Comparison of ENCODE assay signal across 1 cellular context in genomic region chr6:8102122-8102958, GRCh38.
TF ChIP-seq lines count a peak whose summit lies in the region.

TSS of gene EEF1E1 (minus strand) at chr6:8102548. CDS start at chr6:8102521, 27 bp downstream.

TF ChIP-seq in HepG2, 621 proteins besides CTCF, POLR2A, EP300 and RAD21 (continued from another document and continues in another):
- TF ChIP-seq SALL2 (CRISPR knock-in tag; IDR thresholded peaks at IDR 0.05) = peak; percentile 35; the same call in 1 of the 2 replicates
- TF ChIP-seq IRF2 (CRISPR knock-in tag; IDR thresholded peaks at IDR 0.05) = peak; percentile 16; the same call in 1 of the 2 replicates
- TF ChIP-seq, protein P1, sequence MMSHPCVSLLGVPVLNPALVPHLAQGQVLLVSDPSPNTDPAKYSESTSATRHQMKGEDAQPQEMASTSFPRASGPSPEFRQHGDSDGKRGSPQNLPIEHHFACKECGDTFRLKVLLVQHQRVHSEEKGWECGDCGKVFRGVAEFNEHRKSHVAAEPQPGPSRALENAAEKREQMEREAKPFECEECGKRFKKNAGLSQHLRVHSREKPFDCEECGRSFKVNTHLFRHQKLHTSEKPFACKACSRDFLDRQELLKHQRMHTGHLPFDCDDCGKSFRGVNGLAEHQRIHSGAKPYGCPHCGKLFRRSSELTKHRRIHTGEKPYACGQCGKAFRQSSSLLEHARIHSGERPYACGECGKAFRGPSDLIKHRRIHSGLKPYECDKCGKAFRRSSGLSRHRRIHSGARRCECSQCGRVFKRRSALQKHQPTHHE (CRISPR knock-in tag; IDR thresholded peaks at IDR 0.05; ENCODE audit: borderline replicate concordance) = 0 out of 2 replicates have a peak, but pooled peaks have one; percentile 64
- TF ChIP-seq EHMT2 (IDR thresholded peaks at IDR 0.05; ENCODE audit: borderline replicate concordance, low read depth, low read length) = peak; percentile 25; the same call in 1 of the 2 replicates
- TF ChIP-seq MED1 (CRISPR knock-in tag; IDR thresholded peaks at IDR 0.05) = peak; percentile 10; the same call in 1 of the 2 replicates
- 0 out of 2 replicates have a peak, but pooled peaks have one; percentile 42 for TF ChIP-seq PRDM4 (CRISPR knock-in tag; IDR thresholded peaks at IDR 0.05; ENCODE audit: borderline replicate concordance)
- no peak; the same call in 1 of the 2 replicates for TF ChIP-seq NFE2 (CRISPR knock-in tag; IDR thresholded peaks at IDR 0.05)
- TF ChIP-seq ZNF343 (CRISPR knock-in tag; IDR thresholded peaks at IDR 0.05) = peak; percentile 58; the same call in 1 of the 2 replicates
- peak; percentile 79; the same call in 1 of the 2 replicates for TF ChIP-seq BRD4 (CRISPR knock-in tag; IDR thresholded peaks at IDR 0.05)
- peak; percentile 57; the same call in 1 of the 2 replicates for TF ChIP-seq ZNF646 (CRISPR knock-in tag; IDR thresholded peaks at IDR 0.05)
- peak; percentile 20; the same call in 1 of the 2 replicates for TF ChIP-seq ZNF232 (CRISPR knock-in tag; IDR thresholded peaks at IDR 0.05; ENCODE audit: borderline replicate concordance)
- TF ChIP-seq NR2F2 (IDR thresholded peaks at IDR 0.05; ENCODE audit: borderline replicate concordance, low read depth) = peak; percentile 8; the same call in 1 of the 2 replicates
- TF ChIP-seq, protein P2, sequence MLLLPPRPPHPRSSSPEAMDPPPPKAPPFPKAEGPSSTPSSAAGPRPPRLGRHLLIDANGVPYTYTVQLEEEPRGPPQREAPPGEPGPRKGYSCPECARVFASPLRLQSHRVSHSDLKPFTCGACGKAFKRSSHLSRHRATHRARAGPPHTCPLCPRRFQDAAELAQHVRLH (CRISPR knock-in tag; IDR thresholded peaks at IDR 0.05; ENCODE audit: borderline replicate concordance, low read depth) = peak; percentile 76; the same call in 1 of the 2 replicates
- peak; percentile 61 for TF ChIP-seq ETV5 (CRISPR knock-in tag; IDR thresholded peaks at IDR 0.05; ENCODE audit: borderline replicate concordance)
- peak; percentile 84 for TF ChIP-seq ARNTL (CRISPR knock-in tag; IDR thresholded peaks at IDR 0.05)
- peak; percentile 88 for TF ChIP-seq ZNF644 (CRISPR knock-in tag; IDR thresholded peaks at IDR 0.05; ENCODE audit: low read depth)
- 0 out of 2 replicates have a peak, but pooled peaks have one; percentile 45 for TF ChIP-seq ZNF333 (CRISPR knock-in tag; IDR thresholded peaks at IDR 0.05; ENCODE audit: borderline replicate concordance)
- TF ChIP-seq ZNF878 (CRISPR knock-in tag; IDR thresholded peaks at IDR 0.05) = 0 out of 2 replicates have a peak, but pooled peaks have one; percentile 61
- peak; percentile 77; the same call in 1 of the 2 replicates for TF ChIP-seq ZNF788 (CRISPR knock-in tag; IDR thresholded peaks at IDR 0.05; ENCODE audit: borderline replicate concordance)
- TF ChIP-seq, protein P3, sequence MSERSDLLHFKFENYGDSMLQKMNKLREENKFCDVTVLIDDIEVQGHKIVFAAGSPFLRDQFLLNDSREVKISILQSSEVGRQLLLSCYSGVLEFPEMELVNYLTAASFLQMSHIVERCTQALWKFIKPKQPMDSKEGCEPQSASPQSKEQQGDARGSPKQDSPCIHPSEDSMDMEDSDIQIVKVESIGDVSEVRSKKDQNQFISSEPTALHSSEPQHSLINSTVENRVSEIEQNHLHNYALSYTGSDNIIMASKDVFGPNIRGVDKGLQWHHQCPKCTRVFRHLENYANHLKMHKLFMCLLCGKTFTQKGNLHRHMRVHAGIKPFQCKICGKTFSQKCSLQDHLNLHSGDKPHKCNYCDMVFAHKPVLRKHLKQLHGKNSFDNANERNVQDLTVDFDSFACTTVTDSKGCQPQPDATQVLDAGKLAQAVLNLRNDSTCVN (CRISPR knock-in tag; IDR thresholded peaks at IDR 0.05; ENCODE audit: borderline replicate concordance) = peak; percentile 31; the same call in 1 of the 2 replicates
- peak; percentile 96 for TF ChIP-seq SAP130 (CRISPR knock-in tag; IDR thresholded peaks at IDR 0.05; ENCODE audit: low read depth)
- TF ChIP-seq, protein P4, sequence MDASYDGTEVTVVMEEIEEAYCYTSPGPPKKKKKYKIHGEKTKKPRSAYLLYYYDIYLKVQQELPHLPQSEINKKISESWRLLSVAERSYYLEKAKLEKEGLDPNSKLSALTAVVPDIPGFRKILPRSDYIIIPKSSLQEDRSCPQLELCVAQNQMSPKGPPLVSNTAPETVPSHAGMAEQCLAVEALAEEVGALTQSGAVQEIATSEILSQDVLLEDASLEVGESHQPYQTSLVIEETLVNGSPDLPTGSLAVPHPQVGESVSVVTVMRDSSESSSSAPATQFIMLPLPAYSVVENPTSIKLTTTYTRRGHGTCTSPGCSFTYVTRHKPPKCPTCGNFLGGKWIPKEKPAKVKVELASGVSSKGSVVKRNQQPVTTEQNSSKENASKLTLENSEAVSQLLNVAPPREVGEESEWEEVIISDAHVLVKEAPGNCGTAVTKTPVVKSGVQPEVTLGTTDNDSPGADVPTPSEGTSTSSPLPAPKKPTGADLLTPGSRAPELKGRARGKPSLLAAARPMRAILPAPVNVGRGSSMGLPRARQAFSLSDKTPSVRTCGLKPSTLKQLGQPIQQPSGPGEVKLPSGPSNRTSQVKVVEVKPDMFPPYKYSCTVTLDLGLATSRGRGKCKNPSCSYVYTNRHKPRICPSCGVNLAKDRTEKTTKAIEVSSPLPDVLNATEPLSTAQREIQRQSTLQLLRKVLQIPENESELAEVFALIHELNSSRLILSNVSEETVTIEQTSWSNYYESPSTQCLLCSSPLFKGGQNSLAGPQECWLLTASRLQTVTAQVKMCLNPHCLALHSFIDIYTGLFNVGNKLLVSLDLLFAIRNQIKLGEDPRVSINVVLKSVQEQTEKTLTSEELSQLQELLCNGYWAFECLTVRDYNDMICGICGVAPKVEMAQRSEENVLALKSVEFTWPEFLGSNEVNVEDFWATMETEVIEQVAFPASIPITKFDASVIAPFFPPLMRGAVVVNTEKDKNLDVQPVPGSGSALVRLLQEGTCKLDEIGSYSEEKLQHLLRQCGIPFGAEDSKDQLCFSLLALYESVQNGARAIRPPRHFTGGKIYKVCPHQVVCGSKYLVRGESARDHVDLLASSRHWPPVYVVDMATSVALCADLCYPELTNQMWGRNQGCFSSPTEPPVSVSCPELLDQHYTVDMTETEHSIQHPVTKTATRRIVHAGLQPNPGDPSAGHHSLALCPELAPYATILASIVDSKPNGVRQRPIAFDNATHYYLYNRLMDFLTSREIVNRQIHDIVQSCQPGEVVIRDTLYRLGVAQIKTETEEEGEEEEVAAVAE (CRISPR knock-in tag; IDR thresholded peaks at IDR 0.05; ENCODE audit: borderline replicate concordance) = peak; percentile 100
- TF ChIP-seq ZNF251 (CRISPR knock-in tag; IDR thresholded peaks at IDR 0.05) = peak; percentile 88; the same call in 1 of the 2 replicates
- peak; percentile 82; the same call in 1 of the 2 replicates for TF ChIP-seq ZNF678 (CRISPR knock-in tag; IDR thresholded peaks at IDR 0.05)
- TF ChIP-seq ZFP90 (CRISPR knock-in tag; IDR thresholded peaks at IDR 0.05; ENCODE audit: borderline replicate concordance) = peak; percentile 81; the same call in 1 of the 2 replicates
- TF ChIP-seq, protein P5, sequence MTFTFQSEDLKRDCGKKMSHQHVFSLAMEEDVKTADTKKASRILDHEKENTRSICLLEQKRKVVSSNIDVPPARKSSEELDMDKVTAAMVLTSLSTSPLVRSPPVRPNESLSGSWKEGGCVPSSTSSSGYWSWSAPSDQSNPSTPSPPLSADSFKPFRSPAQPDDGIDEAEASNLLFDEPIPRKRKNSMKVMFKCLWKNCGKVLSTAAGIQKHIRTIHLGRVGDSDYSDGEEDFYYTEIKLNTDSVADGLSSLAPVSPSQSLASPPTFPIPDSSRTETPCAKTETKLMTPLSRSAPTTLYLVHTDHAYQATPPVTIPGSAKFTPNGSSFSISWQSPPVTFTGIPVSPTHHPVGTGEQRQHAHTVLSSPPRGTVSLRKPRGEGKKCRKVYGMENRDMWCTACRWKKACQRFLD (CRISPR knock-in tag; IDR thresholded peaks at IDR 0.05; ENCODE audit: borderline replicate concordance) = 0 out of 2 replicates have a peak, but pooled peaks have one; percentile 89
- peak; percentile 22; the same call in 1 of the 2 replicates for TF ChIP-seq SOX5 (CRISPR knock-in tag; IDR thresholded peaks at IDR 0.05; ENCODE audit: borderline replicate concordance)
- 0 out of 2 replicates have a peak, but pooled peaks have one; percentile 14 for TF ChIP-seq FIP1L1 (IDR thresholded peaks at IDR 0.05; ENCODE audit: borderline replicate concordance, insufficient read depth, low read depth, low read length)
- 0 out of 2 replicates have a peak, but pooled peaks have one; percentile 27 for TF ChIP-seq HNF1A (IDR thresholded peaks at IDR 0.05; ENCODE audit: low read depth)
- peak; percentile 69; the same call in 1 of the 2 replicates for TF ChIP-seq HNF1A (CRISPR knock-in tag; IDR thresholded peaks at IDR 0.05; ENCODE audit: borderline replicate concordance)
- peak; percentile 68; the same call in 1 of the 2 replicates for TF ChIP-seq ZNF747 (CRISPR knock-in tag; IDR thresholded peaks at IDR 0.05; ENCODE audit: borderline replicate concordance)
- TF ChIP-seq RNF2 (conservative IDR thresholded peaks at IDR 0.05; ENCODE audit: low read depth) = no peak; the same call in 1 of the 2 replicates
